In the genomic region with DNA sequence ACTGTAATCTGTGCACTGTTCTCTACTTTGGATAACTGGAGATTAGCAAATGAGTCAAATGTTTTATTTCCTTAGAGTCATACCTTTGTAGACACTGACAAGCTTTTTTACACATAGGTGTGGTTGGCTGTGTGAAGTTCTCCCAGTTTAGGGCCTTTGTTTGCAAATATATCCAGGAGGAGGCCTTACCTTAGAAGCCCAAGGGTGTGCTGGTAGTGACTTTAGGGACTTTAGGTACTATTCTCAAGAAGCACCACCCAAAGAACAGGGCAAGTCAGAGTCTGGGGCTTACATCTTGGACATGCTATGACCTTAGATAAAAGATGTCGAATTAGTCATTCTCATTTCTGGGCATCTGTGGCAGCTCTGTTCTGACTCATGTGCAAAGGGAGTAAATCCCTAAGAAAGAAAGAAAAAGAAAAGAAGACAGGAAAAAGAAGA, we compare ENCODE assay signal across 15 cellular contexts. TPM values are rescaled to one million over a fixed set of nuclear protein-coding genes. Genes with fewer than 3 reads are reported as not detected.
DNase-seq lines count a peak whose midpoint lies in the region; ATAC-seq and TF ChIP-seq lines count a peak whose summit lies in the region.
"Had no signal": no experiment of that assay in that cellular context is flagged by ENCODE, and none has a peak within 500 bp of the region (broad histone marks: within the 10 kb centered on the region; RNA-seq: fewer than 3 reads in every experiment).

No MANE protein-coding gene starts in this region.

- intact Hi-C loops in stomach (cut with DNase I; ENCODE audit: low total_unique reads), result no loop called here
- intact Hi-C loops in ascending aorta (cut with DNase I), result loop anchor here (10.0 kb wide), 1 partner anchor 1231 kb away; the partner anchor contains the start of gene CYP2R1
- intact Hi-C loops in left lung (cut with DNase I), result no loop called here

- H3K4me3 Mint-ChIP-seq in HFFc6, result no peak overlapping the region
- H3K4me3 Mint-ChIP-seq: immature natural killer cell, neural progenitor cell had no signal

- peaks cover 6% of the 10 kb centered on the region; the same call in 1 of the 2 replicates for H3K9me3 Mint-ChIP-seq in HFFc6

- TF ChIP-seq CTCF in HFFc6 (IDR thresholded peaks at IDR 0.05) (no peak), fibroblast of pulmonary artery (IDR thresholded peaks at IDR 0.05; ENCODE audit: low read length, missing control alignments) (no peak), stomach (IDR thresholded peaks at IDR 0.05) (no peak), ascending aorta (IDR thresholded peaks at IDR 0.05) (no peak), left lung (IDR thresholded peaks at IDR 0.05) (no peak)

- H3K27me3 Mint-ChIP-seq in HFFc6 (ENCODE audit: insufficient read depth), result peaks cover 7% of the 10 kb centered on the region

- no peaks in the 10 kb centered on the region for H3K36me3 Mint-ChIP-seq in HFFc6 (ENCODE audit: low read depth)
- H3K36me3 Mint-ChIP-seq: neural progenitor cell had no signal

- WGBS in stomach, 5 donors, result 22 to 64% (median 47%) methylated on average over 1 of the region's 1 CpG

- no peak for ATAC-seq in left lung
- ATAC-seq: right cardiac atrium had no signal

- DNase-seq in HFFc6, result peak; percentile 41
- peak; percentile 74 for DNase-seq in amniotic epithelial cell (ENCODE audit: low read depth)
- peak; percentile 42 for DNase-seq in fibroblast of pulmonary artery (ENCODE audit: low read depth)
- no peak for DNase-seq in stomach
- DNase-seq in activated CD8-positive, alpha-beta memory T cell treated with anti-CD3 and anti-CD28 coated beads, Interleukin-2, amount 50 U/mL, for 48 hours, result no peak
- DNase-seq in ascending aorta (ENCODE audit: low spot score in 2 of 2), result no peak
- DNase-seq in left lung, result no peak
- DNase-seq: immature natural killer cell, NCI-H2029, right cardiac atrium, SW 1271, testis had no signal

- TF ChIP-seq POLR2A in stomach (IDR thresholded peaks at IDR 0.05), result no peak

- TF ChIP-seq EP300 in stomach (IDR thresholded peaks at IDR 0.05), result no peak

- H3K36me3 ChIP-seq in stomach (no peaks in the 10 kb centered on the region), ascending aorta (no peaks in the 10 kb centered on the region), left lung (no peaks in the 10 kb centered on the region)
- H3K36me3 ChIP-seq: adrenal gland, BLaER1, neural progenitor cell had no signal

- H3K4me1 ChIP-seq in stomach (peaks cover 4 to 20% (median 10%) of the 10 kb centered on the region in 4 donors), ascending aorta (no peaks in the 10 kb centered on the region), left lung (peaks cover 0 to 10% of the 10 kb centered on the region in 2 donors)
- H3K4me1 ChIP-seq: testis had no signal

- H3K27ac ChIP-seq in stomach, result peak overlapping the region; percentile 50 to 76 (median 59)
- H3K27ac ChIP-seq in ascending aorta, result no peak overlapping the region
- H3K27ac ChIP-seq in left lung, result no peak overlapping the region
- H3K27ac ChIP-seq: adrenal gland, BLaER1, neural progenitor cell, testis had no signal

- no peaks in the 10 kb centered on the region for H3K27me3 ChIP-seq in stomach
- H3K27me3 ChIP-seq in ascending aorta, result no peaks in the 10 kb centered on the region
- no peaks in the 10 kb centered on the region for H3K27me3 ChIP-seq in left lung
- H3K27me3 ChIP-seq: adrenal gland, BLaER1, neural progenitor cell, testis had no signal

- no peak overlapping the region for H3K27ac Mint-ChIP-seq in HFFc6
- H3K27ac Mint-ChIP-seq: immature natural killer cell, neural progenitor cell had no signal

- no peak overlapping the region for H3K4me3 ChIP-seq in fibroblast of pulmonary artery (replicated peaks; ENCODE audit: low read depth, low read length)
- no peak overlapping the region for H3K4me3 ChIP-seq in stomach
- no peak overlapping the region for H3K4me3 ChIP-seq in ascending aorta
- H3K4me3 ChIP-seq in left lung, result no peak overlapping the region
- H3K4me3 ChIP-seq: adrenal gland, BLaER1, neural progenitor cell, testis had no signal

- peaks cover 20% of the 10 kb centered on the region for H3K4me1 Mint-ChIP-seq in HFFc6 (ENCODE audit: low read depth)

- H3K9me3 ChIP-seq in stomach (peaks cover 7 to 15% (median 13%) of the 10 kb centered on the region in 4 donors), ascending aorta (peaks cover 0 to 10% of the 10 kb centered on the region in 2 donors), left lung (peaks cover 0 to 17% of the 10 kb centered on the region in 2 donors)
- H3K9me3 ChIP-seq: adrenal gland, testis had no signal

RNA-seq across cellular contexts. Expression of gene FAR1, which starts 4.8 kb away (rescaled TPM):
- total RNA-seq in HFFc6 (2021; fragmentation: NEBNext Ultra II Directional; extraction: Animal tissue kit (Norgen Biotek cat#: 25700)), result 10 to 100 TPM; 40.8 to 59.5 (median 44.2) TPM
- total RNA-seq in stomach, result 100 to 1,000 TPM in 3 of 5 donors, 10 to 100 TPM in 2; 89.3 to 374 (median 100) TPM
- polyA plus RNA-seq in stomach, result 10 to 100 TPM; 27.0 to 44.0 (median 34.9) TPM
- total RNA-seq in ascending aorta, result 66.0 TPM
- total RNA-seq in left lung, result 10 to 100 TPM; 51.0 to 69.2 TPM

Comparison
In these comparisons a context has a peak if more than half of its experiments do, and no peak if none do; other contexts are left out.
1. DNase-seq: peak in HFFc6 (single experiment), amniotic epithelial cell (single experiment) and fibroblast of pulmonary artery (single experiment); none in stomach (single experiment), activated CD8-positive, alpha-beta memory T cell treated with anti-CD3 and anti-CD28 coated beads, Interleukin-2, amount 50 U/mL, for 48 hours (single experiment), ascending aorta (0 of 2) and left lung (0 of 2).
2. H3K27ac ChIP-seq: peak in stomach (5 of 5); none in ascending aorta (0 of 2) and left lung (0 of 2).